Comparison of ENCODE assay signal across 13 cellular contexts in genomic region chr1:181092883-181093282, GRCh38. TPM values are rescaled to one million over a fixed set of nuclear protein-coding genes. Genes with fewer than 3 reads are reported as not detected.
DNase-seq lines count a peak whose midpoint lies in the region; ATAC-seq, FAIRE-seq and TF ChIP-seq lines count a peak whose summit lies in the region.
"Had no signal": no experiment of that assay in that cellular context is flagged by ENCODE, and none has a peak within 500 bp of the region (broad histone marks: within the 10 kb centered on the region; RNA-seq: fewer than 3 reads in every experiment).

No MANE protein-coding gene starts in this region.

- TF ChIP-seq CTCF in activated B cell treated with CpG ODN at 0.5 μM for 24 hours (IDR thresholded peaks at IDR 0.05): no peak
- TF ChIP-seq CTCF in upper lobe of left lung (IDR thresholded peaks at IDR 0.05): no peak

- H3K27me3 ChIP-seq in small intestine (ENCODE audit: control insufficient read depth in 2 of 2, insufficient read depth in 2 of 2, low read length in 2 of 2) (no peaks in the 10 kb centered on the region), upper lobe of left lung (no peaks in the 10 kb centered on the region)
- H3K27me3 ChIP-seq: BE2C had no signal

- intact Hi-C loops in activated B cell treated with CpG ODN at 0.5 μM for 24 hours (cut with micrococcal nuclease): no loop called here

- peaks cover 58% of the 10 kb centered on the region for H3K4me1 Mint-ChIP-seq in activated T-cell treated with anti-CD3 and anti-CD28 coated beads, Interleukin-2, amount 50 U/mL, for 24 hours (ENCODE audit: low read depth)
- peaks cover 57% of the 10 kb centered on the region for H3K4me1 Mint-ChIP-seq in activated B cell treated with CpG ODN at 0.5 μM for 24 hours
- H3K4me1 Mint-ChIP-seq in immature natural killer cell: peaks cover 43 to 54% of the 10 kb centered on the region in 2 donors

- no peaks in the 10 kb centered on the region for H3K9me3 Mint-ChIP-seq in activated T-cell treated with anti-CD3 and anti-CD28 coated beads, Interleukin-2, amount 50 U/mL, for 24 hours
- no peaks in the 10 kb centered on the region for H3K9me3 Mint-ChIP-seq in activated B cell treated with CpG ODN at 0.5 μM for 24 hours
- H3K9me3 Mint-ChIP-seq in immature natural killer cell: no peaks in the 10 kb centered on the region
- H3K9me3 Mint-ChIP-seq: activated naive CD4-positive, alpha-beta T cell treated with anti-CD3 and anti-CD28 coated beads, Interleukin-2, amount 10 ng/mL, durations not matched to agents 7 days and 5 days had no signal

- ATAC-seq in activated B cell treated with CpG ODN at 0.5 μM for 24 hours (ENCODE audit: low read depth) (no peak), upper lobe of left lung (ENCODE audit: low FRiP score in 2 of 2) (no peak)

- no peak for TF ChIP-seq EP300 in upper lobe of left lung (IDR thresholded peaks at IDR 0.05)

- no peak for TF ChIP-seq POLR2A in upper lobe of left lung (IDR thresholded peaks at IDR 0.05)

- no peak overlapping the region for H3K27ac ChIP-seq in small intestine (ENCODE audit: low read depth in 1 of 2, low read length in 1 of 2)
- H3K27ac ChIP-seq in upper lobe of left lung: no peak overlapping the region

- POLR2A ChIA-PET in activated B cell treated with CpG ODN at 0.5 μM for 24 hours (lab: Charles Lee): interaction anchor here (1.0 to 38.3 kb wide), 4 partner anchors 10 to 70 kb away, joined by 3 to 1783 read pairs (median 222); partner anchors contain the start of gene STX6

- H3K4me3 ChIP-seq in small intestine (ENCODE audit: low read depth in 1 of 2, low read length in 2 of 2) (no peak overlapping the region), upper lobe of left lung (peak overlapping the region in 1 of 4 donors; percentile 84)

- peak overlapping the region; percentile 52 for H3K4me3 Mint-ChIP-seq in activated T-cell treated with anti-CD3 and anti-CD28 coated beads, Interleukin-2, amount 50 U/mL, for 24 hours
- H3K4me3 Mint-ChIP-seq in activated B cell treated with CpG ODN at 0.5 μM for 24 hours (peak overlapping the region; percentile 75), immature natural killer cell (peak overlapping the region; percentile 3 to 57 (median 49))

- DNase-seq in activated T-cell treated with anti-CD3 and anti-CD28 coated beads, Interleukin-2, amount 50 U/mL, for 24 hours: no peak
- DNase-seq in activated T-cell treated with anti-CD3 and anti-CD28 coated beads for 4 hours (no peak), activated B cell treated with CpG ODN at 0.5 μM for 24 hours (no peak), immature natural killer cell (no peak), small intestine (peak; percentile 47), upper lobe of left lung (no peak), GM19238 (ENCODE audit: insufficient read length, low spot score) (no peak)
- no peak for DNase-seq in stimulated activated CD4-positive, alpha-beta T cell treated with anti-CD3 and anti-CD28 coated beads, Interleukin-2, amount 100 ng/mL, for 24 hours
- DNase-seq: activated naive CD4-positive, alpha-beta T cell treated with anti-CD3 and anti-CD28 coated beads, Interleukin-2, amount 10 ng/mL, durations not matched to agents 7 days and 5 days; BE2C; NCI-H187 had no signal

- peaks cover 69% of the 10 kb centered on the region for H3K36me3 Mint-ChIP-seq in activated T-cell treated with anti-CD3 and anti-CD28 coated beads, Interleukin-2, amount 50 U/mL, for 24 hours (ENCODE audit: low read depth)
- H3K36me3 Mint-ChIP-seq in activated B cell treated with CpG ODN at 0.5 μM for 24 hours (ENCODE audit: low read depth): peaks cover 69% of the 10 kb centered on the region
- H3K36me3 Mint-ChIP-seq in immature natural killer cell: peaks cover 4 to 22% (median 7%) of the 10 kb centered on the region in 3 donors

- H3K27ac Mint-ChIP-seq in activated T-cell treated with anti-CD3 and anti-CD28 coated beads, Interleukin-2, amount 50 U/mL, for 24 hours: peak overlapping the region; percentile 31
- H3K27ac Mint-ChIP-seq in activated B cell treated with CpG ODN at 0.5 μM for 24 hours (peak overlapping the region; percentile 70), immature natural killer cell (peak overlapping the region; percentile 49 to 100 (median 72))

- H3K9me3 ChIP-seq in small intestine (ENCODE audit: control insufficient read depth, low read depth) (no peaks in the 10 kb centered on the region), upper lobe of left lung (no peaks in the 10 kb centered on the region)
- H3K9me3 ChIP-seq: BE2C had no signal

- H3K4me1 ChIP-seq in small intestine (ENCODE audit: control insufficient read depth in 2 of 2, insufficient read depth in 1 of 2, low read depth in 1 of 2, low read length in 1 of 2): peaks cover 2 to 10% of the 10 kb centered on the region in 2 donors
- peaks cover 40 to 68% (median 55%) of the 10 kb centered on the region in 4 donors for H3K4me1 ChIP-seq in upper lobe of left lung

- FAIRE-seq in small intestine (lab: Jason Lieb, UNC): no peak
- FAIRE-seq: endometrium, HTR-8/SVneo had no signal

- 22 to 58% (median 39%) methylated on average over 3 of the region's 3 CpGs for WGBS in small intestine, 3 donors
- 87 to 89% methylated on average over 3 of the region's 3 CpGs for WGBS in upper lobe of left lung, 2 donors

- no peaks in the 10 kb centered on the region for H3K27me3 Mint-ChIP-seq in activated T-cell treated with anti-CD3 and anti-CD28 coated beads, Interleukin-2, amount 50 U/mL, for 24 hours
- H3K27me3 Mint-ChIP-seq in activated B cell treated with CpG ODN at 0.5 μM for 24 hours (no peaks in the 10 kb centered on the region), immature natural killer cell (ENCODE audit: low read depth in 3 of 3) (peaks cover 16 to 24% (median 24%) of the 10 kb centered on the region in 3 donors)

- CTCF ChIA-PET in activated B cell treated with CpG ODN at 0.5 μM for 24 hours (lab: Charles Lee): interaction anchor here (1.9 to 4.0 kb wide), 3 partner anchors 12 to 49 kb away, joined by 6 to 62 read pairs (median 31); no protein-coding TSS in a partner anchor

- H3K36me3 ChIP-seq in small intestine (ENCODE audit: control insufficient read depth in 2 of 2, insufficient read depth in 2 of 2, low read length in 2 of 2): no peaks in the 10 kb centered on the region
- peaks cover 0 to 15% (median 0%) of the 10 kb centered on the region in 4 donors for H3K36me3 ChIP-seq in upper lobe of left lung
- H3K36me3 ChIP-seq: BE2C had no signal

RNA-seq across cellular contexts. Expression of gene IER5, which starts 4.4 kb away (rescaled TPM):
- total RNA-seq in activated B cell treated with CpG ODN at 0.5 μM for 24 hours: 155 and 156 TPM in 2 replicates
- 10 to 100 TPM; 11.6 to 22.7 (median 14.4) TPM for polyA plus RNA-seq in immature natural killer cell
- 1 to 10 TPM; 4.5 to 7.4 (median 5.1) TPM for polyA plus RNA-seq in small intestine
- 10 to 100 TPM; 15.0 to 43.6 (median 26.1) TPM for total RNA-seq in upper lobe of left lung

RNA-seq across cellular contexts. Expression of gene MR1, which starts 59.1 kb away (rescaled TPM):
- total RNA-seq in activated B cell treated with CpG ODN at 0.5 μM for 24 hours: 24.3 and 24.8 TPM in 2 replicates
- 10 to 100 TPM; 45.0 to 62.7 (median 54.1) TPM for polyA plus RNA-seq in immature natural killer cell
- polyA plus RNA-seq in small intestine: 1 to 10 TPM; 1.1 to 7.0 (median 2.2) TPM
- total RNA-seq in upper lobe of left lung: 10 to 100 TPM; 22.0 to 54.0 (median 26.9) TPM
